Comparison of ENCODE assay signal across 10 cellular contexts in genomic region chr15:48040166-48040817, GRCh38.
DNase-seq lines count a peak whose midpoint lies in the region; ATAC-seq and TF ChIP-seq lines count a peak whose summit lies in the region.
"Had no signal": no experiment of that assay in that cellular context is flagged by ENCODE, and none has a peak within 500 bp of the region (broad histone marks: within the 10 kb centered on the region; RNA-seq: fewer than 3 reads in every experiment).

No MANE protein-coding gene starts in this region.

- no peak overlapping the region for H3K4me3 Mint-ChIP-seq in activated CD8-positive, alpha-beta T cell treated with anti-CD3 and anti-CD28 coated beads for 36 hours
- H3K4me3 Mint-ChIP-seq in activated CD8-positive, alpha-beta T cell treated with anti-CD3 and anti-CD28 coated beads, Interleukin-2, amount 10 ng/mL, durations not matched to agents 7 days and 5 days: no peak overlapping the region
- H3K4me3 Mint-ChIP-seq in activated naive CD8-positive, alpha-beta T cell treated with anti-CD3 and anti-CD28 coated beads, Interleukin-2, amount 50 U/mL, for 24 hours: no peak overlapping the region

- TF ChIP-seq CTCF in activated CD8-positive, alpha-beta T cell treated with anti-CD3 and anti-CD28 coated beads for 36 hours (IDR thresholded peaks at IDR 0.05): no peak

- peaks cover 6% of the 10 kb centered on the region for H3K27me3 Mint-ChIP-seq in activated CD8-positive, alpha-beta T cell treated with anti-CD3 and anti-CD28 coated beads for 36 hours
- H3K27me3 Mint-ChIP-seq in activated CD8-positive, alpha-beta T cell treated with anti-CD3 and anti-CD28 coated beads, Interleukin-2, amount 10 ng/mL, durations not matched to agents 7 days and 5 days (ENCODE audit: low read depth): peaks cover 3% of the 10 kb centered on the region
- H3K27me3 Mint-ChIP-seq in activated naive CD8-positive, alpha-beta T cell treated with anti-CD3 and anti-CD28 coated beads, Interleukin-2, amount 50 U/mL, for 24 hours: no peaks in the 10 kb centered on the region

- peak; percentile 49 for ATAC-seq in activated CD8-positive, alpha-beta T cell treated with anti-CD3 and anti-CD28 coated beads for 36 hours
- ATAC-seq in activated CD8-positive, alpha-beta T cell treated with anti-CD3 and anti-CD28 coated beads, Interleukin-2, amount 10 ng/mL, durations not matched to agents 7 days and 5 days: no peak
- no peak for ATAC-seq in GM21367 (IDR thresholded peaks at IDR 0.05; ENCODE audit: unreplicated experiment)
- no peak for ATAC-seq in activated naive CD8-positive, alpha-beta T cell treated with anti-CD3 and anti-CD28 coated beads, Interleukin-2, amount 50 U/mL, for 24 hours
- ATAC-seq: Panc1 had no signal

- no peaks in the 10 kb centered on the region for H3K4me1 Mint-ChIP-seq in activated CD8-positive, alpha-beta T cell treated with anti-CD3 and anti-CD28 coated beads for 36 hours (ENCODE audit: low read depth)
- no peaks in the 10 kb centered on the region for H3K4me1 Mint-ChIP-seq in activated CD8-positive, alpha-beta T cell treated with anti-CD3 and anti-CD28 coated beads, Interleukin-2, amount 10 ng/mL, durations not matched to agents 7 days and 5 days (ENCODE audit: low read depth)
- no peaks in the 10 kb centered on the region for H3K4me1 Mint-ChIP-seq in activated naive CD8-positive, alpha-beta T cell treated with anti-CD3 and anti-CD28 coated beads, Interleukin-2, amount 50 U/mL, for 24 hours

- H3K9me3 Mint-ChIP-seq in activated CD8-positive, alpha-beta T cell treated with anti-CD3 and anti-CD28 coated beads for 36 hours: no peaks in the 10 kb centered on the region
- no peaks in the 10 kb centered on the region for H3K9me3 Mint-ChIP-seq in activated CD8-positive, alpha-beta T cell treated with anti-CD3 and anti-CD28 coated beads, Interleukin-2, amount 10 ng/mL, durations not matched to agents 7 days and 5 days (ENCODE audit: insufficient read depth)
- H3K9me3 Mint-ChIP-seq in activated naive CD8-positive, alpha-beta T cell treated with anti-CD3 and anti-CD28 coated beads, Interleukin-2, amount 50 U/mL, for 24 hours: no peaks in the 10 kb centered on the region

- no peak overlapping the region for H3K27ac Mint-ChIP-seq in activated CD8-positive, alpha-beta T cell treated with anti-CD3 and anti-CD28 coated beads for 36 hours
- H3K27ac Mint-ChIP-seq in activated CD8-positive, alpha-beta T cell treated with anti-CD3 and anti-CD28 coated beads, Interleukin-2, amount 10 ng/mL, durations not matched to agents 7 days and 5 days: no peak overlapping the region
- H3K27ac Mint-ChIP-seq in activated naive CD8-positive, alpha-beta T cell treated with anti-CD3 and anti-CD28 coated beads, Interleukin-2, amount 50 U/mL, for 24 hours: no peak overlapping the region

- no peaks in the 10 kb centered on the region for H3K36me3 Mint-ChIP-seq in activated CD8-positive, alpha-beta T cell treated with anti-CD3 and anti-CD28 coated beads for 36 hours (ENCODE audit: low read depth)
- H3K36me3 Mint-ChIP-seq in activated CD8-positive, alpha-beta T cell treated with anti-CD3 and anti-CD28 coated beads, Interleukin-2, amount 10 ng/mL, durations not matched to agents 7 days and 5 days (ENCODE audit: low read depth): no peaks in the 10 kb centered on the region
- H3K36me3 Mint-ChIP-seq in activated naive CD8-positive, alpha-beta T cell treated with anti-CD3 and anti-CD28 coated beads, Interleukin-2, amount 50 U/mL, for 24 hours (ENCODE audit: low read depth): no peaks in the 10 kb centered on the region

- intact Hi-C loops in activated CD8-positive, alpha-beta T cell treated with anti-CD3 and anti-CD28 coated beads for 36 hours (cut with micrococcal nuclease): no loop called here
- intact Hi-C loops in head of caudate nucleus (cut with DNase I): no loop called here

- DNase-seq in activated CD8-positive, alpha-beta T cell treated with anti-CD3 and anti-CD28 coated beads for 36 hours: peak; percentile 11
- DNase-seq in activated CD8-positive, alpha-beta T cell treated with anti-CD3 and anti-CD28 coated beads, Interleukin-2, amount 10 ng/mL, durations not matched to agents 7 days and 5 days: no peak
- peak; percentile 54 for DNase-seq in RPMI7951 (ENCODE audit: low read depth)
- DNase-seq in head of caudate nucleus: peak in 35 of 42 donors; percentile 10 to 77 (median 38)
- peak; percentile 33 for DNase-seq in superior temporal gyrus (ENCODE audit: extremely low spot score)
- DNase-seq in 8988T: no peak
- DNase-seq in activated naive CD8-positive, alpha-beta T cell treated with anti-CD3 and anti-CD28 coated beads, Interleukin-2, amount 50 U/mL, for 24 hours: no peak
- DNase-seq: uterus had no signal

- CTCF ChIA-PET in activated CD8-positive, alpha-beta T cell treated with anti-CD3 and anti-CD28 coated beads for 36 hours (lab: Charles Lee): no interaction called here
- CTCF ChIA-PET in activated CD8-positive, alpha-beta T cell treated with anti-CD3 and anti-CD28 coated beads, Interleukin-2, amount 10 ng/mL, durations not matched to agents 7 days and 5 days (lab: Charles Lee): no interaction called here

- POLR2A ChIA-PET in activated CD8-positive, alpha-beta T cell treated with anti-CD3 and anti-CD28 coated beads for 36 hours (lab: Charles Lee): no interaction called here
- POLR2A ChIA-PET in activated CD8-positive, alpha-beta T cell treated with anti-CD3 and anti-CD28 coated beads, Interleukin-2, amount 10 ng/mL, durations not matched to agents 7 days and 5 days (lab: Charles Lee): no interaction called here

Comparison
In these comparisons a context has a peak if more than half of its experiments do, and no peak if none do; other contexts are left out.
1. DNase-seq: peak in activated CD8-positive, alpha-beta T cell treated with anti-CD3 and anti-CD28 coated beads for 36 hours (single experiment), RPMI7951 (single experiment), head of caudate nucleus (35 of 42) and superior temporal gyrus (single experiment); none in activated CD8-positive, alpha-beta T cell treated with anti-CD3 and anti-CD28 coated beads, Interleukin-2, amount 10 ng/mL, durations not matched to agents 7 days and 5 days (single experiment), 8988T (single experiment) and activated naive CD8-positive, alpha-beta T cell treated with anti-CD3 and anti-CD28 coated beads, Interleukin-2, amount 50 U/mL, for 24 hours (single experiment).